ENCODE assay signal across 23 cellular contexts in the genomic region with DNA sequence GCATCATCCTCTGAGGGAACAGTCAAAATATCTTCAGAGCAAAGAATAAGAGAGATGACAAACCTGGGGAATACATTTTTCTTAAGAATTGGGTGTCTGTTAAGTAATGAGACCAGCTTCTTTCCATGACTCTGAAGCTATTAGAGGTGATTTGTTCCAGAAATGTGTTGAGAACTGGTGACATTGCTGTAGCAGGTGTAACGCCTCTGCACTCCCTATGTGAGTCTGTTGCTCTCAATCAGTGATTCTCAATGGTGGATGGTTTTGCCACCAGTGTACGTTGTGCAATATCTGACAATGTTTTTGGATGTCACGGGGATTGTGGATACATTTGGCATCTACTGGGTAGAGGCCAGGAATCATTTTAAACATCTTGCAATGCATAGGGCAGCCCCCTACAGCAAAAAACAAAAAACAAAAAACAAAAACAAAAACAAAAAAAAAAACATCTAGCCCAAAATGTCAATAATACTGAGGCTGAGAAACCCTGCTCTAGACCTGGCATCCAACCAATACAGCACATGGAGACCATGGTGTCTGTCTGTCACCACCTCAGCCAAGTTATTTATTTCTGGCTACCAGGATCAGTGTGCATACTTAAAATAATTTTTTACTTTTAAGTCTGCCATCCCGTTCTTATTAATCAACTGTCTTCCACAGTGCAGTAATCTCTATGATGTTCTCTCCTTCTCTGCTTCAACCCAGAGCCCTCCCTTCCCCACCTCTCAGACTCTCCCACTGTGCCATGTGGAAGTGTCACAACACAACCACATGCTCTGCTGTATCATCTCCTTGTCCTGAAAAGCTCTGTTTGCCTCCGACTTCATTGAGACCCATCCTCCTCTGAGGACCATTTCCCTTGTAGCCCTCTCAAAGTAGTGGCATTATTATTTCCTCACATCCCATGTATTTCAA. TPM values are rescaled to one million over a fixed set of nuclear protein-coding genes. Genes with fewer than 3 reads are reported as not detected.
"Had no signal": no experiment of that assay in that cellular context is flagged by ENCODE, and none has a peak within 500 bp of the region (broad histone marks: within the 10 kb centered on the region; RNA-seq: fewer than 3 reads in every experiment).

No MANE protein-coding gene starts in this region.

- H3K27me3 ChIP-seq: gastrocnemius medialis, sigmoid colon had no signal

- FAIRE-seq: endometrium, keratinocyte had no signal

- ATAC-seq: esophagus mucosa; gastrocnemius medialis; left colon; naive thymus-derived CD4-positive, alpha-beta T cell; stimulated activated naive B cell treated with anti-CD40 and anti-IgM and Interleukin-4, amounts not matched to agents 10 μg/mL and 1 μg/mL and 100 μg/mL, for 72 hours; stimulated activated naive CD8-positive, alpha-beta T cell treated with anti-CD3 and anti-CD28 coated beads, Interleukin-15, amount 100 ng/mL, for 72 hours had no signal

- H3K27ac ChIP-seq: gastrocnemius medialis, parathyroid adenoma, prostate gland, sigmoid colon, skin epidermis had no signal

- H3K4me3 ChIP-seq: gastrocnemius medialis, prostate gland, sigmoid colon, skin epidermis had no signal

- DNase-seq: cortex of kidney; effector memory CD4-positive, alpha-beta T cell; gastrocnemius medialis; immature natural killer cell; left colon; mammary epithelial cell; naive thymus-derived CD4-positive, alpha-beta T cell; nephron progenitor cell; retina; sigmoid colon; stimulated activated CD4-positive, alpha-beta T cell treated with anti-CD3 and anti-CD28 coated beads, Interleukin-2, amount 100 ng/mL, for 24 hours; stimulated activated CD4-positive, alpha-beta T cell treated with anti-CD3 and anti-CD28 coated beads, Interleukin-4, amount 100 ng/mL, for 4 hours; stimulated activated naive B cell treated with anti-CD40 and anti-IgM and Interleukin-4, amounts not matched to agents 10 μg/mL and 1 μg/mL and 100 μg/mL, for 72 hours; stimulated activated naive CD8-positive, alpha-beta T cell treated with anti-CD3 and anti-CD28 coated beads, Interleukin-15, amount 100 ng/mL, for 72 hours; trophoblast cell had no signal

RNA-seq across cellular contexts. Expression of a gene that starts 43.7 kb away (rescaled TPM):
- total RNA-seq: esophagus mucosa, fibroblast of villous mesenchyme, subcutaneous adipose tissue had no signal
